ENCODE assay signal across 14 cellular contexts in the genomic region with DNA sequence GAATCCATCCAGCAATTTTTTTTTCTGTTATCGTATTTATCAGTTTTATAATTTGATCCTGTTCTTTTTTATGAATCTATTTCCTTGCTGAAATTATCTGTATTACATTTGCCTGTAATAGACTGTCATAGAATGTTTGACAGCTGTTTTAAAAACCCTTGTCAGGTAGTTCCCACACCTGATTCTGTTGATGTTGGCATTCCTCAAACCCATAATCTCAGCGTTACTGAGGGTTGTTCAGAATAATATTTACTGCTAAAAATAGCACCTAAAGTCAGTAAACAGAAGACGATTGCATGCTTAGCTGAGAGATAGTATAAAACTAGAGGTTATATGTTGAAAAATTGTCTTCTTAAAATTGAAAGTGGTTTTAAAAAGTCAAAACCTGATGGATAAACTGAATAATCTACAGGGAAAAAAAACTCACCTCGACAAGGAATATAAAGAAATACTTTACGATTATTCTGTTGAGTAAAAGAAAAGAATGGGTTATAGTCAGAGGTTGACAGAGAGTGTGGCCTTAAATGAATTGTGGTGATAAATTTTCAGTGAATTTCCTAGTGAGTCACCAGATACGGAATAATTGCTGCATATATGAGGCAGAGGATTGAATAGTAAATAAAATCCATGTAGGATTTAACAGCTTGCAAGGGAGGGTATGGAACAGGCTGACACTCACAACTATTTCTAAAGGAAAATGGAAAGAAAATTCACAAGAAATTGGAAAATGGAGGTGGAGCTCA.
"Had no signal": no experiment of that assay in that cellular context is flagged by ENCODE, and none has a peak within 500 bp of the region (broad histone marks: within the 10 kb centered on the region; RNA-seq: fewer than 3 reads in every experiment).

No MANE protein-coding gene starts in this region.

- DNase-seq: activated B cell treated with CpG ODN at 0.5 μM for 24 hours; activated CD4-positive, alpha-beta T cell treated with anti-CD3 and anti-CD28 coated beads, Interleukin-2, amount 10 ng/mL, durations not matched to agents 7 days and 5 days; activated naive CD4-positive, alpha-beta T cell treated with anti-CD3 and anti-CD28 coated beads for 36 hours; activated T-cell treated with anti-CD3 and anti-CD28 coated beads for 4 hours; endodermal cell; hypothalamus; kidney glomerular epithelial cell; naive thymus-derived CD8-positive, alpha-beta T cell; occipital lobe; psoas muscle; stimulated activated CD4-positive, alpha-beta T cell treated with anti-CD3 and anti-CD28 coated beads, Interleukin-4, amount 100 ng/mL, for 1 hour; stimulated activated CD8-positive, alpha-beta memory T cell treated with anti-CD3 and anti-CD28 coated beads, Interleukin-4, amount 100 ng/mL, for 48 hours; upper lobe of left lung had no signal

- H3K4me1 ChIP-seq: psoas muscle, upper lobe of left lung had no signal

- H3K9me3 ChIP-seq: psoas muscle, upper lobe of left lung had no signal

- H3K36me3 ChIP-seq: upper lobe of left lung had no signal

- H3K27me3 ChIP-seq: upper lobe of left lung had no signal

- H3K4me3 ChIP-seq: psoas muscle, upper lobe of left lung had no signal

- ATAC-seq: activated T-helper 17 cell treated with anti-CD3 and anti-CD28 coated beads, Interleukin-2, amount 50 U/mL, for 72 hours; naive thymus-derived CD8-positive, alpha-beta T cell; psoas muscle had no signal

- H3K27ac ChIP-seq: psoas muscle, upper lobe of left lung had no signal
